Comparison of ENCODE assay signal across 16 cellular contexts in the genomic region with DNA sequence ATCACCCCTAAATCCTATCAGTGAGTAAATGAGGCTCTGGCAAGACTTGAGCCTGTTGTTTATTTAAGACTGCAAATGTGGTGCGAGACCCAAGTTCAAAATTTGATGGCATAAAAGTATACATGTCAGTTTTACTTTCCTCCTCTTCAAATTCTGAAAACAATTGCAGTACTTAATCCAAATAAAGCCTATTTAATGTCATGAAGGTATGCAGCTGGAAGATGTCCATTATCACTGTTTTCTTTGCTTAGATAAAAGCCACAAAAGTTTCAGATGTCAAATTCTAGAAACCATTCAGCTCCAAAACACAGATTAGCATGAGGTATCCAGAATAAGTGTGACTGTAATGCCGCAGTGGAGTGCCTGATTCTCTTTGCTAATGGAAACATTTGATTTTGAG. TPM values are rescaled to one million over a fixed set of nuclear protein-coding genes. Genes with fewer than 3 reads are reported as not detected.
DNase-seq lines count a peak whose midpoint lies in the region; TF ChIP-seq lines count a peak whose summit lies in the region.
"Had no signal": no experiment of that assay in that cellular context is flagged by ENCODE, and none has a peak within 500 bp of the region (broad histone marks: within the 10 kb centered on the region; RNA-seq: fewer than 3 reads in every experiment).

No MANE protein-coding gene starts in this region.

- no peaks in the 10 kb centered on the region for H3K36me3 ChIP-seq in left ventricle myocardium inferior

- no peaks in the 10 kb centered on the region for H3K9me3 Mint-ChIP-seq in mesothelial cell of epicardium

- H3K27ac ChIP-seq in left ventricle myocardium inferior (replicated peaks) (no peak overlapping the region), dorsolateral prefrontal cortex (peak overlapping the region in 14 of 59 donors; percentile 0 to 96 (median 18))
- H3K27ac ChIP-seq: 22Rv1 had no signal

- no peaks in the 10 kb centered on the region for H3K27me3 Mint-ChIP-seq in mesothelial cell of epicardium (ENCODE audit: low read depth)

- H3K4me3 Mint-ChIP-seq in mesothelial cell of epicardium = peak overlapping the region; percentile 85

- in situ Hi-C loops in G401 (cut with HindIII; ENCODE audit: low sequenced_read_pairs) = no loop called here

- H3K27ac Mint-ChIP-seq in mesothelial cell of epicardium = peak overlapping the region; percentile 86

- H3K9me3 ChIP-seq in left ventricle myocardium inferior (replicated peaks) = no peaks in the 10 kb centered on the region

- H3K27me3 ChIP-seq in left ventricle myocardium inferior (ENCODE audit: low read depth) = peaks cover 10% of the 10 kb centered on the region
- H3K27me3 ChIP-seq in dorsolateral prefrontal cortex = peaks cover 0 to 39% (median 0%) of the 10 kb centered on the region in 45 donors

- peaks cover 29% of the 10 kb centered on the region for H3K4me1 ChIP-seq in left ventricle myocardium inferior

- intact Hi-C loops in left ventricle myocardium inferior (cut with micrococcal nuclease) (no loop called here), cardiac septum (cut with DNase I) (no loop called here), dorsolateral prefrontal cortex (cut with DNase I) (no loop called here)

- peaks cover 3% of the 10 kb centered on the region for H3K36me3 Mint-ChIP-seq in mesothelial cell of epicardium

- H3K4me3 ChIP-seq in left ventricle myocardium inferior = peak overlapping the region; percentile 76
- H3K4me3 ChIP-seq in dorsolateral prefrontal cortex = peak overlapping the region in 40 of 59 donors; percentile 11 to 91 (median 77)

- no peak for TF ChIP-seq CTCF in left ventricle myocardium inferior (IDR thresholded peaks at IDR 0.05; ENCODE audit: borderline replicate concordance)
- no peak for TF ChIP-seq CTCF in dorsolateral prefrontal cortex (IDR thresholded peaks at IDR 0.05 in 54 of 56, conservative IDR thresholded peaks at IDR 0.05 in 2 of 56; ENCODE audit: low read depth in 1 of 56, partially characterized antibody in 56 of 56)
- no peak for TF ChIP-seq CTCF in mesothelial cell of epicardium (IDR thresholded peaks at IDR 0.05; ENCODE audit: unreplicated experiment)

- DNase-seq in left ventricle myocardium inferior (no peak), cardiac septum (ENCODE audit: low spot score) (no peak), dorsolateral prefrontal cortex (no peak), mesothelial cell of epicardium (ENCODE audit: low spot score in 2 of 2, unreplicated experiment in 2 of 2) (no peak), G401 (ENCODE audit: low spot score) (no peak), NCI-H1048 (lab: John Stamatoyannopoulos, UW) (no peak), epidermal melanocyte (ENCODE audit: insufficient read length, low spot score) (no peak)
- no peak for DNase-seq in stimulated activated CD4-positive, alpha-beta T cell treated with anti-CD3 and anti-CD28 coated beads, Interleukin-2, amount 100 ng/mL, for 48 hours
- DNase-seq: C1 segment of cervical spinal cord, HCEC 1CT, NCI-H1417 treated with DMSO at 0.1 percent for 48 hours, NCI-H2029 treated with DMSO at 0.1 percent for 48 hours, NCI-H510A, NCI-H82, SHP77 had no signal

- peaks cover 71% of the 10 kb centered on the region for H3K4me1 Mint-ChIP-seq in mesothelial cell of epicardium

RNA-seq across cellular contexts. Expression of gene APCDD1, which starts 3.4 kb away (rescaled TPM):
- 38.0 TPM for total RNA-seq in left ventricle myocardium inferior
- total RNA-seq in cardiac septum = 9.9 TPM
- total RNA-seq in dorsolateral prefrontal cortex = 100 to 1,000 TPM in 6 of 120 experiments, 10 to 100 TPM in 114; 20.1 to 134 (median 52.7) TPM
- 104 to 111 TPM (median 107 TPM) in 3 replicates for total RNA-seq in mesothelial cell of epicardium
- total RNA-seq in G401 (2014; rRNA removed; shearing (Covaris generic)) = not detected in 2 replicates

Comparison
In these comparisons a context has a peak if more than half of its experiments do, and no peak if none do; other contexts are left out.
1. RNA of gene APCDD1, which starts 3.4 kb away (total RNA-seq): 104 to 111 TPM in mesothelial cell of epicardium, 20.1 to 134 TPM in dorsolateral prefrontal cortex, 38.0 TPM in left ventricle myocardium inferior (single experiment) and 9.9 TPM in cardiac septum (single experiment); not detected in G401; every median in the first group is over 10 times any median in the second.